ENCODE assay signal across 44 cellular contexts in genomic region chr4:73518340-73518739, GRCh38. TPM values are rescaled to one million over a fixed set of nuclear protein-coding genes. Genes with fewer than 3 reads are reported as not detected.
"Had no signal": no experiment of that assay in that cellular context is flagged by ENCODE, and none has a peak within 500 bp of the region (broad histone marks: within the 10 kb centered on the region; RNA-seq: fewer than 3 reads in every experiment).

No MANE protein-coding gene starts in this region.

- H3K27ac Mint-ChIP-seq: activated naive CD4-positive, alpha-beta T cell treated with anti-CD3 and anti-CD28 coated beads for 36 hours; activated naive CD4-positive, alpha-beta T cell treated with anti-CD3 and anti-CD28 coated beads, Interleukin-2, amount 10 ng/mL, durations not matched to agents 7 days and 5 days; activated naive CD4-positive, alpha-beta T cell treated with anti-CD3 and anti-CD28 coated beads, Interleukin-2, amount 50 U/mL, for 24 hours; activated naive CD4-positive, alpha-beta T cell treated with anti-CD3 and anti-CD28 coated beads, Interleukin-2, amount 50 U/mL, for 72 hours; activated naive CD8-positive, alpha-beta T cell; activated naive CD8-positive, alpha-beta T cell treated with anti-CD3 and anti-CD28 coated beads for 36 hours; activated naive CD8-positive, alpha-beta T cell treated with anti-CD3 and anti-CD28 coated beads, Interleukin-2, amount 10 ng/mL, durations not matched to agents 7 days and 5 days; activated naive CD8-positive, alpha-beta T cell treated with anti-CD3 and anti-CD28 coated beads, Interleukin-2, amount 50 U/mL, for 24 hours; activated T-cell treated with anti-CD3 and anti-CD28 coated beads, Interleukin-2, amount 50 U/mL, for 24 hours; activated T-cell treated with anti-CD3 and anti-CD28 coated beads, Interleukin-2, amount 50 U/mL, for 72 hours; activated T-helper 1 cell treated with anti-CD3 and anti-CD28 coated beads, Interleukin-12 subunit alpha, Interleukin-12 subunit beta, Interleukin-2, Interleukin-4 antibody, amounts not matched to agents 30 ng/mL and 10 ng/mL and 1 ng/mL, durations not matched to agents 14 hours and 24 hours and 36 hours; activated T-helper 17 cell treated with anti-CD3 and anti-CD28 coated beads, Interleukin-2, amount 50 U/mL, for 72 hours; activated T-helper 2 cell treated with anti-CD3 and anti-CD28 coated beads, Interferon-gamma antibody, Interleukin-2, Interleukin-4, amounts not matched to agents 10 μg/mL and 5 μg/mL and 100 μg/mL, durations not matched to agents 14 hours and 24 hours and 36 hours; brain had no signal

- H3K27ac ChIP-seq: adrenal gland, ascending aorta, body of pancreas, brain microvascular endothelial cell, breast epithelium, cardiac muscle cell had no signal

- H3K9me3 ChIP-seq: adrenal gland, ascending aorta, body of pancreas, breast epithelium had no signal

- H3K36me3 ChIP-seq: adrenal gland, ascending aorta, brain microvascular endothelial cell, breast epithelium, cardiac muscle cell had no signal

- H3K36me3 Mint-ChIP-seq: activated naive CD4-positive, alpha-beta T cell treated with anti-CD3 and anti-CD28 coated beads, Interleukin-2, amount 10 ng/mL, durations not matched to agents 7 days and 5 days; activated naive CD4-positive, alpha-beta T cell treated with anti-CD3 and anti-CD28 coated beads, Interleukin-2, amount 50 U/mL, for 24 hours; activated naive CD4-positive, alpha-beta T cell treated with anti-CD3 and anti-CD28 coated beads, Interleukin-2, amount 50 U/mL, for 72 hours; activated naive CD8-positive, alpha-beta T cell; activated naive CD8-positive, alpha-beta T cell treated with anti-CD3 and anti-CD28 coated beads for 36 hours; activated naive CD8-positive, alpha-beta T cell treated with anti-CD3 and anti-CD28 coated beads, Interleukin-2, amount 10 ng/mL, durations not matched to agents 7 days and 5 days; brain had no signal

- H3K27me3 Mint-ChIP-seq: activated naive CD4-positive, alpha-beta T cell treated with anti-CD3 and anti-CD28 coated beads, Interleukin-2, amount 10 ng/mL, durations not matched to agents 7 days and 5 days; activated naive CD4-positive, alpha-beta T cell treated with anti-CD3 and anti-CD28 coated beads, Interleukin-2, amount 50 U/mL, for 24 hours; activated naive CD8-positive, alpha-beta T cell treated with anti-CD3 and anti-CD28 coated beads, Interleukin-2, amount 50 U/mL, for 24 hours; activated T-cell treated with anti-CD3 and anti-CD28 coated beads, Interleukin-2, amount 50 U/mL, for 24 hours; brain; central memory CD8-positive, alpha-beta T cell had no signal

- H3K27me3 ChIP-seq: adrenal gland, ascending aorta, body of pancreas, breast epithelium, cardiac muscle cell had no signal

- H3K4me3 ChIP-seq: adrenal gland, ascending aorta, body of pancreas, breast epithelium, cardiac muscle cell had no signal

- H3K4me1 Mint-ChIP-seq: activated naive CD4-positive, alpha-beta T cell treated with anti-CD3 and anti-CD28 coated beads, Interleukin-2, amount 10 ng/mL, durations not matched to agents 7 days and 5 days; activated naive CD4-positive, alpha-beta T cell treated with anti-CD3 and anti-CD28 coated beads, Interleukin-2, amount 50 U/mL, for 24 hours; activated naive CD8-positive, alpha-beta T cell treated with anti-CD3 and anti-CD28 coated beads for 36 hours; activated naive CD8-positive, alpha-beta T cell treated with anti-CD3 and anti-CD28 coated beads, Interleukin-2, amount 10 ng/mL, durations not matched to agents 7 days and 5 days; activated naive CD8-positive, alpha-beta T cell treated with anti-CD3 and anti-CD28 coated beads, Interleukin-2, amount 50 U/mL, for 24 hours; activated T-helper 17 cell treated with anti-CD3 and anti-CD28 coated beads, Interleukin-2, amount 50 U/mL, for 72 hours; brain; central memory CD8-positive, alpha-beta T cell had no signal

- ATAC-seq: activated naive CD4-positive, alpha-beta T cell treated with anti-CD3 and anti-CD28 coated beads, Interleukin-2, amount 50 U/mL, for 72 hours; activated naive CD8-positive, alpha-beta T cell treated with anti-CD3 and anti-CD28 coated beads, Interleukin-2, amount 50 U/mL, for 24 hours; activated T-cell treated with anti-CD3 and anti-CD28 coated beads, Interleukin-2, amount 50 U/mL, for 4 hours; activated T-cell treated with anti-CD3 and anti-CD28 coated beads, Interleukin-2, amount 50 U/mL, for 72 hours; activated T-helper 17 cell treated with anti-CD3 and anti-CD28 coated beads, Interleukin-2, amount 50 U/mL, for 72 hours; body of pancreas had no signal

- DNase-seq: activated effector memory CD4-positive, alpha-beta T cell treated with anti-CD3 and anti-CD28 coated beads, Interleukin-2, amount 50 U/mL, for 16 hours; activated effector memory CD4-positive, alpha-beta T cell treated with Interleukin-2 at 50 U/mL for 16 hours; activated gamma-delta T cell; activated gamma-delta T cell treated with Interleukin-2 at 50 U/mL for 16 hours; activated naive CD4-positive, alpha-beta T cell; activated naive CD4-positive, alpha-beta T cell treated with anti-CD3 and anti-CD28 coated beads for 36 hours; activated naive CD4-positive, alpha-beta T cell treated with anti-CD3 and anti-CD28 coated beads, Interleukin-2, amount 10 ng/mL, durations not matched to agents 7 days and 5 days; activated naive CD4-positive, alpha-beta T cell treated with anti-CD3 and anti-CD28 coated beads, Interleukin-2, amount 50 U/mL, for 16 hours; activated naive CD4-positive, alpha-beta T cell treated with Interleukin-2 at 50 U/mL for 16 hours; activated naive CD8-positive, alpha-beta T cell treated with anti-CD3 and anti-CD28 coated beads for 36 hours; activated naive CD8-positive, alpha-beta T cell treated with anti-CD3 and anti-CD28 coated beads, Interleukin-2, amount 10 ng/mL, durations not matched to agents 7 days and 5 days; activated naive CD8-positive, alpha-beta T cell treated with anti-CD3 and anti-CD28 coated beads, Interleukin-2, amount 50 U/mL, for 24 hours; activated T-cell treated with anti-CD3 and anti-CD28 coated beads for 4 hours; activated T-cell treated with anti-CD3 and anti-CD28 coated beads, Interleukin-2, amount 50 U/mL, for 1 hour; activated T-cell treated with anti-CD3 and anti-CD28 coated beads, Interleukin-2, amount 50 U/mL, for 24 hours; activated T-cell treated with anti-CD3 and anti-CD28 coated beads, Interleukin-2, amount 50 U/mL, for 4 hours; activated T-cell treated with anti-CD3 and anti-CD28 coated beads, Interleukin-2, amount 50 U/mL, for 48 hours; activated T-cell treated with anti-CD3 and anti-CD28 coated beads, Interleukin-2, amount 50 U/mL, for 72 hours; adrenal gland; amniotic stem cell; amygdala; anterior cingulate cortex; aorta; body of pancreas; brain microvascular endothelial cell; caudate nucleus; central memory CD4-positive, alpha-beta T cell; cerebellar nuclear complex had no signal

- H3K4me1 ChIP-seq: adrenal gland, ascending aorta, body of pancreas, breast epithelium had no signal

- H3K9me3 Mint-ChIP-seq: activated naive CD4-positive, alpha-beta T cell treated with anti-CD3 and anti-CD28 coated beads for 36 hours; activated naive CD4-positive, alpha-beta T cell treated with anti-CD3 and anti-CD28 coated beads, Interleukin-2, amount 10 ng/mL, durations not matched to agents 7 days and 5 days; activated naive CD4-positive, alpha-beta T cell treated with anti-CD3 and anti-CD28 coated beads, Interleukin-2, amount 50 U/mL, for 24 hours; activated naive CD8-positive, alpha-beta T cell treated with anti-CD3 and anti-CD28 coated beads for 36 hours; activated naive CD8-positive, alpha-beta T cell treated with anti-CD3 and anti-CD28 coated beads, Interleukin-2, amount 10 ng/mL, durations not matched to agents 7 days and 5 days; activated T-cell treated with anti-CD3 and anti-CD28 coated beads, Interleukin-2, amount 50 U/mL, for 24 hours; activated T-cell treated with anti-CD3 and anti-CD28 coated beads, Interleukin-2, amount 50 U/mL, for 4 hours; activated T-helper 1 cell treated with anti-CD3 and anti-CD28 coated beads, Interleukin-12 subunit alpha, Interleukin-12 subunit beta, Interleukin-2, Interleukin-4 antibody, amounts not matched to agents 30 ng/mL and 10 ng/mL and 1 ng/mL, durations not matched to agents 14 hours and 24 hours and 36 hours; activated T-helper 2 cell treated with anti-CD3 and anti-CD28 coated beads, Interferon-gamma antibody, Interleukin-2, Interleukin-4, amounts not matched to agents 10 μg/mL and 5 μg/mL and 100 μg/mL, durations not matched to agents 14 hours and 24 hours and 36 hours; brain had no signal

- FAIRE-seq: astrocyte, bronchial epithelial cell had no signal

- H3K4me3 Mint-ChIP-seq: activated naive CD4-positive, alpha-beta T cell treated with anti-CD3 and anti-CD28 coated beads for 36 hours; activated naive CD4-positive, alpha-beta T cell treated with anti-CD3 and anti-CD28 coated beads, Interleukin-2, amount 10 ng/mL, durations not matched to agents 7 days and 5 days; activated naive CD4-positive, alpha-beta T cell treated with anti-CD3 and anti-CD28 coated beads, Interleukin-2, amount 50 U/mL, for 24 hours; activated naive CD8-positive, alpha-beta T cell; activated naive CD8-positive, alpha-beta T cell treated with anti-CD3 and anti-CD28 coated beads for 36 hours; activated naive CD8-positive, alpha-beta T cell treated with anti-CD3 and anti-CD28 coated beads, Interleukin-2, amount 10 ng/mL, durations not matched to agents 7 days and 5 days; activated naive CD8-positive, alpha-beta T cell treated with anti-CD3 and anti-CD28 coated beads, Interleukin-2, amount 50 U/mL, for 24 hours; activated T-cell treated with anti-CD3 and anti-CD28 coated beads, Interleukin-2, amount 50 U/mL, for 24 hours; activated T-cell treated with anti-CD3 and anti-CD28 coated beads, Interleukin-2, amount 50 U/mL, for 4 hours; activated T-cell treated with anti-CD3 and anti-CD28 coated beads, Interleukin-2, amount 50 U/mL, for 72 hours; activated T-helper 1 cell treated with anti-CD3 and anti-CD28 coated beads, Interleukin-12 subunit alpha, Interleukin-12 subunit beta, Interleukin-2, Interleukin-4 antibody, amounts not matched to agents 30 ng/mL and 10 ng/mL and 1 ng/mL, durations not matched to agents 14 hours and 24 hours and 36 hours; activated T-helper 17 cell treated with anti-CD3 and anti-CD28 coated beads, Interleukin-2, amount 50 U/mL, for 72 hours; brain; central memory CD8-positive, alpha-beta T cell had no signal

RNA-seq across cellular contexts. Expression of gene AFM, which starts 36.8 kb away (rescaled TPM):
- total RNA-seq: activated naive CD4-positive, alpha-beta T cell treated with anti-CD3 and anti-CD28 coated beads for 36 hours; activated naive CD4-positive, alpha-beta T cell treated with anti-CD3 and anti-CD28 coated beads, Interleukin-2, amount 50 U/mL, for 72 hours; activated naive CD8-positive, alpha-beta T cell treated with anti-CD3 and anti-CD28 coated beads for 36 hours; activated naive CD8-positive, alpha-beta T cell treated with anti-CD3 and anti-CD28 coated beads, Interleukin-2, amount 10 ng/mL, durations not matched to agents 7 days and 5 days; activated T-cell treated with anti-CD3 and anti-CD28 coated beads, Interleukin-2, amount 50 U/mL, for 4 hours; activated T-cell treated with anti-CD3 and anti-CD28 coated beads, Interleukin-2, amount 50 U/mL, for 72 hours; activated T-helper 1 cell treated with anti-CD3 and anti-CD28 coated beads, Interleukin-12 subunit alpha, Interleukin-12 subunit beta, Interleukin-2, Interleukin-4 antibody, amounts not matched to agents 30 ng/mL and 10 ng/mL and 1 ng/mL, durations not matched to agents 14 hours and 24 hours and 36 hours; activated T-helper 17 cell treated with anti-CD3 and anti-CD28 coated beads, Interleukin-2, amount 50 U/mL, for 72 hours; activated T-helper 2 cell treated with anti-CD3 and anti-CD28 coated beads, Interferon-gamma antibody, Interleukin-2, Interleukin-4, amounts not matched to agents 10 μg/mL and 5 μg/mL and 100 μg/mL, durations not matched to agents 14 hours and 24 hours and 36 hours; adrenal gland; aorta; ascending aorta; astrocyte; breast epithelium; bronchial epithelial cell; cardiac muscle cell; cardiac septum; cerebellum had no signal
- polyA plus RNA-seq: adipose tissue, adrenal gland, aorta had no signal
